9 cellular contexts compared by ENCODE assay signal in the genomic region with DNA sequence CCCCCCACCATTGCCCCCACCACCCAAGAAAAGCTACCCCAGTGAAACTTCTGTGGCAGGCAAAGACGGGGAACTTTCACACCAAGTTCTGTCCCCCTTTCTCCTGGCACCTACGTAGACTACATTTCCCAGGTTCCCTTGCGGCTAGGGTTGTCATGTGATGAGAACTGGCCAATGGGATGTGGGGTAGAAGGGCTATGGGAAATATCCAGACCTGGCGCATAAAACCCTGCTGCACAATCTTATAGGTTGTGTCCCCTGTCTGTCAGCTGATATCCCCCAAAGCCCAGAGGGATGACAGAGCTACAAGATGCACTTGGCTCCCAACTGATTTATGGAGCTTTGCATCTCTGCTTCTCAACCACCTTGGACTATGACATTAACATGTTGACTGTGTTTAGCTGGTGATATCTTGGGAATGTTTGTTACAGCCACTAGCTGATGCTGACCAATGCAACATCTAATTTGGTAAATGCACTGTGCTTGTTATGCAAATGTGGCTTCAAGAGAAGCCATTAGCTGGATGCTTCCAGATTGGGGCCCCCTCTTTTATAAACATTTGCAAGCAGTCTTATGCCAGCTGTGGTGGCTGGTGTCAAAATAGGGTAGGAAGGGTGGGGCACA. TPM values are rescaled to one million over a fixed set of nuclear protein-coding genes. Genes with fewer than 3 reads are reported as not detected.
A peak's percentile ranks its signal among the peaks of the same experiment; 100 is the strongest.
DNase-seq lines count a peak whose midpoint lies in the region; ATAC-seq, FAIRE-seq and TF ChIP-seq lines count a peak whose summit lies in the region.
"Had no signal": no experiment of that assay in that cellular context is flagged by ENCODE, and none has a peak within 500 bp of the region (broad histone marks: within the 10 kb centered on the region; RNA-seq: fewer than 3 reads in every experiment).

No MANE protein-coding gene starts in this region.

- WGBS in pancreas, 2 donors: 88 to 98% methylated on average over 4 of the region's 4 CpGs

- H3K9me3 ChIP-seq in PC-3 (ENCODE audit: low read length) (no peaks in the 10 kb centered on the region), pancreas (no peaks in the 10 kb centered on the region)

- peaks cover 55% of the 10 kb centered on the region for H3K79me2 ChIP-seq in PC-3 (ENCODE audit: low read length)

- H3K4me3 ChIP-seq in GM12865 (ENCODE audit: low read depth, low read length) (no peak overlapping the region), PC-3 (ENCODE audit: low read length) (no peak overlapping the region), bronchial epithelial cell (ENCODE audit: low read depth, low read length) (no peak overlapping the region), pancreas (no peak overlapping the region)

- no peak overlapping the region for H2AFZ ChIP-seq in PC-3 (ENCODE audit: low read length)

- intact Hi-C loops in PC-3 (cut with micrococcal nuclease): no loop called here
- intact Hi-C loops in pancreas (cut with DNase I): no loop called here

- H3K9ac ChIP-seq in PC-3 (ENCODE audit: low read length): no peak overlapping the region

- no peak for ATAC-seq in PC-3
- no peak for ATAC-seq in GM18907 (IDR thresholded peaks at IDR 0.05; ENCODE audit: unreplicated experiment)
- ATAC-seq in GM19324 (IDR thresholded peaks at IDR 0.05; ENCODE audit: low FRiP score, unreplicated experiment): no peak
- ATAC-seq in pancreas: no peak

- H3K4me2 ChIP-seq in PC-3 (ENCODE audit: low read length): no peak overlapping the region

- H3K27me3 ChIP-seq in PC-3 (ENCODE audit: low read length): no peaks in the 10 kb centered on the region
- H3K27me3 ChIP-seq in bronchial epithelial cell (ENCODE audit: control insufficient read depth, insufficient read depth, low read length): no peaks in the 10 kb centered on the region
- H3K27me3 ChIP-seq in pancreas: no peaks in the 10 kb centered on the region

- CTCF ChIA-PET in PC-3 (lab: Charles Lee): no interaction called here

- TF ChIP-seq CTCF in GM12865 (IDR thresholded peaks at IDR 0.05; ENCODE audit: insufficient read depth, low read depth, low read length, missing control alignments) (no peak), PC-3 (conservative IDR thresholded peaks at IDR 0.05; ENCODE audit: low read depth, low read length) (no peak), bronchial epithelial cell (IDR thresholded peaks at IDR 0.05; ENCODE audit: insufficient read depth, low read length, severe bottlenecking) (no peak), pancreas (IDR thresholded peaks at IDR 0.05) (no peak)

- peaks cover 5% of the 10 kb centered on the region for H3F3A ChIP-seq in PC-3 (ENCODE audit: low read length, unreplicated experiment)

- 0 out of 2 replicates have a peak, but pooled peaks cover 4% of the 10 kb centered on the region for H4K20me1 ChIP-seq in PC-3 (ENCODE audit: low read length)

- no peak overlapping the region for H3K27ac ChIP-seq in PC-3 (ENCODE audit: low read length)
- H3K27ac ChIP-seq in pancreas: no peak overlapping the region

- H3K4me1 ChIP-seq in PC-3 (ENCODE audit: insufficient read depth, low read length) (peaks cover 20% of the 10 kb centered on the region), pancreas (peaks cover 0 to 9% (median 8%) of the 10 kb centered on the region in 3 donors)

- no peaks in the 10 kb centered on the region for H3K9me2 ChIP-seq in PC-3 (replicated peaks; ENCODE audit: low read length)

- no TSS peak for BruUV-seq in PC-3 (replicated peaks; lab: Mats Ljungman, UMichigan)

- DNase-seq in AG08396 (ENCODE audit: low spot score) (peak; percentile 44), GM12865 (ENCODE audit: low read depth) (peak; percentile 49), PC-3 (peak; percentile 40), bronchial epithelial cell (ENCODE audit: low read depth) (no peak), NCI-H2081 treated with DMSO at 0.1 percent for 48 hours (lab: John Stamatoyannopoulos, UW) (no peak), pancreas (no peak)
- DNase-seq: trophoblast cell had no signal

- FAIRE-seq in bronchial epithelial cell (lab: Jason Lieb, UNC) (peak; percentile 91), pancreas (lab: Jason Lieb, UNC) (no peak)

- H3K36me3 ChIP-seq in PC-3 (ENCODE audit: low read depth, low read length) (peaks cover 41% of the 10 kb centered on the region), bronchial epithelial cell (ENCODE audit: control insufficient read depth, insufficient read depth, low read length) (peaks cover 28% of the 10 kb centered on the region), pancreas (peaks cover 0 to 6% (median 4%) of the 10 kb centered on the region in 3 donors)

- POLR2A ChIA-PET in PC-3 (lab: Charles Lee; ENCODE audit: unreplicated experiment): no interaction called here

RNA-seq across cellular contexts. Expression of a gene that starts 6.1 kb away (rescaled TPM):
- total RNA-seq in PC-3 (2014; rRNA removed) (141 and 162 TPM in 2 replicates), bronchial epithelial cell (69.6 and 88.5 TPM in 2 replicates), pancreas (10 to 100 TPM; 10.1 to 19.6 (median 13.5) TPM)
- 10 to 100 TPM; 31.9 to 33.0 TPM for polyA plus RNA-seq in pancreas

RNA-seq across cellular contexts. Expression of a gene that starts 11.3 kb away (rescaled TPM):
- total RNA-seq in PC-3 (2014; rRNA removed) (3.0 and 3.2 TPM in 2 replicates), bronchial epithelial cell (0.51 and 0.53 TPM in 2 replicates), pancreas (1 to 10 TPM in 3 of 6 donors, under 1 TPM in 3; 0.23 to 7.3 (median 1.7) TPM)
- 1 to 10 TPM; 1.0 to 1.4 TPM for polyA plus RNA-seq in pancreas

RNA-seq across cellular contexts. Expression of a gene that starts 21.7 kb away (rescaled TPM):
- total RNA-seq in PC-3 (2014; rRNA removed): 96.6 and 106 TPM in 2 replicates
- 67.7 and 79.5 TPM in 2 replicates for total RNA-seq in bronchial epithelial cell
- 10 to 100 TPM; 16.4 to 36.8 (median 21.9) TPM for total RNA-seq in pancreas
- 100 to 1,000 TPM in 1 of 2 donors, 10 to 100 TPM in 1; 92.1 to 102 TPM for polyA plus RNA-seq in pancreas

RNA-seq across cellular contexts. Expression of a gene that starts 23.8 kb away (rescaled TPM):
- total RNA-seq in PC-3 (2014; rRNA removed) (59.0 and 78.7 TPM in 2 replicates), bronchial epithelial cell (87.7 and 99.0 TPM in 2 replicates), pancreas (10 to 100 TPM; 46.1 to 62.6 (median 52.0) TPM)
- polyA plus RNA-seq in pancreas: 100 to 1,000 TPM; 108 to 154 TPM

RNA-seq across cellular contexts. Expression of a gene that starts 40.7 kb away (rescaled TPM):
- total RNA-seq in PC-3 (2014; rRNA removed) (13.3 and 16.9 TPM in 2 replicates), bronchial epithelial cell (1.3 and 4.1 TPM in 2 replicates), pancreas (1,000 to 10,000 TPM in 2 of 6 donors, 100 to 1,000 TPM in 3, 10 to 100 TPM in 1; 67.7 to 3,753 (median 558) TPM)
- polyA plus RNA-seq in pancreas: 1,000 to 10,000 TPM in 1 of 2 donors, 100 to 1,000 TPM in 1; 447 to 1,383 TPM

Comparison
In these comparisons a context has a peak if more than half of its experiments do, and no peak if none do; other contexts are left out.
1. DNase-seq: peak in AG08396 (single experiment), GM12865 (single experiment) and PC-3 (single experiment); none in bronchial epithelial cell (single experiment), NCI-H2081 treated with DMSO at 0.1 percent for 48 hours (single experiment) and pancreas (0 of 6).